Comparison of ENCODE assay signal across 3 cellular contexts in genomic region chr6:144389474-144389873, GRCh38.
A peak's percentile ranks its signal among the peaks of the same experiment; 100 is the strongest.
TF ChIP-seq lines count a peak whose summit lies in the region.

No MANE protein-coding gene starts in this region.

TF ChIP-seq in WTC11, 78 proteins besides CTCF, POLR2A, EP300 and RAD21:
- peak; percentile 96 for TF ChIP-seq ZNF121 (CRISPR knock-in tag; IDR thresholded peaks at IDR 0.05)

TF ChIP-seq in H1, 55 proteins besides CTCF, POLR2A, EP300 and RAD21:
- TF ChIP-seq KDM1A (IDR thresholded peaks at IDR 0.05; ENCODE audit: borderline replicate concordance, low read length): peak; percentile 41; the same call in 1 of the 2 replicates

TF ChIP-seq in HepG2, 621 proteins besides CTCF, POLR2A, EP300 and RAD21:
- peak; percentile 85 for TF ChIP-seq ZNF121 (CRISPR knock-in tag; IDR thresholded peaks at IDR 0.05)
TF ChIP-seq in HepG2: peak in this region for 1; not testable (repeated sequence) for 620.
